ENCODE assay signal across 8 cellular contexts in the genomic region with DNA sequence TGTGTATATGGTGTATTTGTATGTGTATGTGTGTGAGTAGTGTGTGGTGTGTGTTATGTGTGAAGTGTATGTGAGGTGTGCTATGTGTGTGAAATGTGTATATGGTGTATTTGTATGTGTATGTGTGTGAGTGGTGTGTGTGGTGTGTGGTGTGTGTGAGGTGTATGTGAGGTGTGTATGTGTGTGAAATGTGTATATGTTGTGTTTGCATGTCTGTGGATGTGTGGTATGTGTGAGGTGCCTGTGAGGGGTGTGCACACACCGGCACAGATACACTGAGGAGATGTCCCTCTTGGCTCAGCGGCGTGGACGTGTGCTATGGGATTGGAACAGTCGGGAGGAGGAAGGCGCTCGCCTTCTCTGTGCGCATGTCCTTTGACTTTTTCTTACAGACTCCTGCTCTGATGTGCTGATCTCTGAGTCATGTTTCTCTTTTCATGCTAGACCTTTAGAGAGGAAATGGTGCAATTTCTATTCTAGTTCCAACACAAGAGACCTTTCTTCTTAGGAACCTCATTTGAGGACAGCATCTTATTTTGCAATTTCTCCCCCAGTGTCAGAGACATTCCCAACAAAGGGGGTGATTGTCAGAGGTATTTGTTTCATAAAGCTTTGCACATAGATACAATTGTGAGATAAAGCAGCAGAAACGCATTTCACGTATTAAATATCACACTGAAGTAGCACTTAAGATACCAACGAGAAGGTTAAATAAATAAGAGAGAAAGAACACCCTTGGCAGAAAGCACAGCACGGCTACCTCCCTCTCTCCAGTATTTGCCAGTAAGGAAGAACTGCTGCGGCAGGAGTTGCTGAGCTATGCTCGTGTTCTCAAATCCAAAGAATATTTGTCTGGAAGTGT. TPM values are rescaled to one million over a fixed set of nuclear protein-coding genes. Genes with fewer than 3 reads are reported as not detected.
DNase-seq lines count a peak whose midpoint lies in the region; ATAC-seq and TF ChIP-seq lines count a peak whose summit lies in the region.

No MANE protein-coding gene starts in this region.

- TSS peak; percentile 71 for BruUV-seq in MCF 10A (replicated peaks; lab: Mats Ljungman, UMichigan)

- no peak overlapping the region for H3K4me3 Mint-ChIP-seq in activated CD4-positive, alpha-beta memory T cell treated with anti-CD3 and anti-CD28 coated beads for 36 hours
- H3K4me3 Mint-ChIP-seq in activated CD4-positive, alpha-beta memory T cell treated with anti-CD3 and anti-CD28 coated beads, Interleukin-2, amount 10 ng/mL, durations not matched to agents 7 days and 5 days: no peak overlapping the region
- no peak overlapping the region for H3K4me3 Mint-ChIP-seq in MCF 10A (ENCODE audit: unreplicated experiment)

- H3K9me3 ChIP-seq in mucosa of descending colon: no peaks in the 10 kb centered on the region

- POLR2A ChIA-PET in activated CD4-positive, alpha-beta memory T cell treated with anti-CD3 and anti-CD28 coated beads for 36 hours (lab: Charles Lee): no interaction called here
- POLR2A ChIA-PET in activated CD4-positive, alpha-beta memory T cell treated with anti-CD3 and anti-CD28 coated beads, Interleukin-2, amount 10 ng/mL, durations not matched to agents 7 days and 5 days (lab: Charles Lee): no interaction called here
- POLR2A ChIA-PET in MCF 10A (lab: Yijun Ruan, JAX): interaction anchor here (0.6 kb wide), 1 partner anchor 9 kb away, joined by 3 read pairs; no protein-coding TSS in a partner anchor

- H3K27ac Mint-ChIP-seq in activated CD4-positive, alpha-beta memory T cell treated with anti-CD3 and anti-CD28 coated beads for 36 hours: no peak overlapping the region
- no peak overlapping the region for H3K27ac Mint-ChIP-seq in activated CD4-positive, alpha-beta memory T cell treated with anti-CD3 and anti-CD28 coated beads, Interleukin-2, amount 10 ng/mL, durations not matched to agents 7 days and 5 days
- no peak overlapping the region for H3K27ac Mint-ChIP-seq in MCF 10A (ENCODE audit: low read depth, unreplicated experiment)

- intact Hi-C loops in activated CD4-positive, alpha-beta memory T cell treated with anti-CD3 and anti-CD28 coated beads for 36 hours (cut with micrococcal nuclease): loop anchor here (1.0 kb wide), 1 partner anchor 19 kb away; no protein-coding TSS in a partner anchor
- intact Hi-C loops in MCF 10A (cut with micrococcal nuclease): no loop called here
- intact Hi-C loops in mucosa of descending colon (cut with DNase I, micrococcal nuclease): no loop called here

- DNase-seq in activated CD4-positive, alpha-beta memory T cell treated with anti-CD3 and anti-CD28 coated beads for 36 hours: peak; percentile 29
- no peak for DNase-seq in activated CD4-positive, alpha-beta memory T cell treated with anti-CD3 and anti-CD28 coated beads, Interleukin-2, amount 10 ng/mL, durations not matched to agents 7 days and 5 days
- DNase-seq in NCI-H526 treated with DMSO at 0.1 percent for 48 hours (lab: John Stamatoyannopoulos, UW) (peak; percentile 17), MCF 10A (ENCODE audit: unreplicated experiment) (peak; percentile 83), mucosa of descending colon (no peak)
- DNase-seq in activated CD8-positive, alpha-beta memory T cell treated with anti-CD3 and anti-CD28 coated beads for 24 hours: no peak

- ATAC-seq in mucosa of descending colon (peak; percentile 23), GM21447 (IDR thresholded peaks at IDR 0.05; ENCODE audit: unreplicated experiment) (no peak), GM21528 (IDR thresholded peaks at IDR 0.05; ENCODE audit: low FRiP score, unreplicated experiment) (no peak)

- H3K4me1 Mint-ChIP-seq in activated CD4-positive, alpha-beta memory T cell treated with anti-CD3 and anti-CD28 coated beads for 36 hours (ENCODE audit: low read depth): no peaks in the 10 kb centered on the region
- no peaks in the 10 kb centered on the region for H3K4me1 Mint-ChIP-seq in activated CD4-positive, alpha-beta memory T cell treated with anti-CD3 and anti-CD28 coated beads, Interleukin-2, amount 10 ng/mL, durations not matched to agents 7 days and 5 days
- H3K4me1 Mint-ChIP-seq in MCF 10A (ENCODE audit: insufficient read depth, unreplicated experiment): no peaks in the 10 kb centered on the region

- H3K4me1 ChIP-seq in mucosa of descending colon (ENCODE audit: low read depth): no peaks in the 10 kb centered on the region

- CTCF ChIA-PET in activated CD4-positive, alpha-beta memory T cell treated with anti-CD3 and anti-CD28 coated beads for 36 hours (lab: Charles Lee): no interaction called here
- CTCF ChIA-PET in activated CD4-positive, alpha-beta memory T cell treated with anti-CD3 and anti-CD28 coated beads, Interleukin-2, amount 10 ng/mL, durations not matched to agents 7 days and 5 days (lab: Charles Lee): no interaction called here
- CTCF ChIA-PET in MCF 10A (lab: Yijun Ruan, JAX): interaction anchor here (0.7 to 1.9 kb wide), 2 partner anchors 12 to 316 kb away, joined by 3 to 5 read pairs; a partner anchor contains a TSS

- H3K36me3 ChIP-seq in mucosa of descending colon (ENCODE audit: low read depth): no peaks in the 10 kb centered on the region

- peaks cover 15% of the 10 kb centered on the region for H3K27me3 Mint-ChIP-seq in activated CD4-positive, alpha-beta memory T cell treated with anti-CD3 and anti-CD28 coated beads for 36 hours
- H3K27me3 Mint-ChIP-seq in activated CD4-positive, alpha-beta memory T cell treated with anti-CD3 and anti-CD28 coated beads, Interleukin-2, amount 10 ng/mL, durations not matched to agents 7 days and 5 days: peaks cover 15% of the 10 kb centered on the region
- H3K27me3 Mint-ChIP-seq in MCF 10A (ENCODE audit: insufficient read depth, unreplicated experiment): no peaks in the 10 kb centered on the region

- TF ChIP-seq CTCF in MCF 10A (IDR thresholded peaks at IDR 0.05; ENCODE audit: unreplicated experiment) (no peak), mucosa of descending colon (IDR thresholded peaks at IDR 0.05) (no peak)

- H3K4me3 ChIP-seq in mucosa of descending colon: no peak overlapping the region

- no peaks in the 10 kb centered on the region for H3K36me3 Mint-ChIP-seq in activated CD4-positive, alpha-beta memory T cell treated with anti-CD3 and anti-CD28 coated beads for 36 hours
- H3K36me3 Mint-ChIP-seq in activated CD4-positive, alpha-beta memory T cell treated with anti-CD3 and anti-CD28 coated beads, Interleukin-2, amount 10 ng/mL, durations not matched to agents 7 days and 5 days (ENCODE audit: low read depth): no peaks in the 10 kb centered on the region
- H3K36me3 Mint-ChIP-seq in MCF 10A (ENCODE audit: insufficient read depth, unreplicated experiment): no peaks in the 10 kb centered on the region

- H3K9me3 Mint-ChIP-seq in activated CD4-positive, alpha-beta memory T cell treated with anti-CD3 and anti-CD28 coated beads for 36 hours: no peaks in the 10 kb centered on the region
- no peaks in the 10 kb centered on the region for H3K9me3 Mint-ChIP-seq in activated CD4-positive, alpha-beta memory T cell treated with anti-CD3 and anti-CD28 coated beads, Interleukin-2, amount 10 ng/mL, durations not matched to agents 7 days and 5 days
- no peaks in the 10 kb centered on the region for H3K9me3 Mint-ChIP-seq in MCF 10A (ENCODE audit: unreplicated experiment)

RNA-seq across cellular contexts. Expression of a gene that starts 11.3 kb away (rescaled TPM):
- not detected for total RNA-seq in activated CD4-positive, alpha-beta memory T cell treated with anti-CD3 and anti-CD28 coated beads for 36 hours
- total RNA-seq in activated CD4-positive, alpha-beta memory T cell treated with anti-CD3 and anti-CD28 coated beads, Interleukin-2, amount 10 ng/mL, durations not matched to agents 7 days and 5 days: under 1 TPM; 0.33 to 0.45 TPM
- total RNA-seq in MCF 10A (2022) (not detected in 2 replicates), mucosa of descending colon (1 to 10 TPM in 1 of 3 donors, under 1 TPM in 2; 0.32 to 3.8 (median 0.58) TPM)

Comparison
In these comparisons a context has a peak if more than half of its experiments do, and no peak if none do; other contexts are left out.
1. DNase-seq: peak in activated CD4-positive, alpha-beta memory T cell treated with anti-CD3 and anti-CD28 coated beads for 36 hours (single experiment), NCI-H526 treated with DMSO at 0.1 percent for 48 hours (single experiment) and MCF 10A (single experiment); none in activated CD4-positive, alpha-beta memory T cell treated with anti-CD3 and anti-CD28 coated beads, Interleukin-2, amount 10 ng/mL, durations not matched to agents 7 days and 5 days (single experiment), mucosa of descending colon (0 of 3) and activated CD8-positive, alpha-beta memory T cell treated with anti-CD3 and anti-CD28 coated beads for 24 hours (single experiment).